In the genomic region with DNA sequence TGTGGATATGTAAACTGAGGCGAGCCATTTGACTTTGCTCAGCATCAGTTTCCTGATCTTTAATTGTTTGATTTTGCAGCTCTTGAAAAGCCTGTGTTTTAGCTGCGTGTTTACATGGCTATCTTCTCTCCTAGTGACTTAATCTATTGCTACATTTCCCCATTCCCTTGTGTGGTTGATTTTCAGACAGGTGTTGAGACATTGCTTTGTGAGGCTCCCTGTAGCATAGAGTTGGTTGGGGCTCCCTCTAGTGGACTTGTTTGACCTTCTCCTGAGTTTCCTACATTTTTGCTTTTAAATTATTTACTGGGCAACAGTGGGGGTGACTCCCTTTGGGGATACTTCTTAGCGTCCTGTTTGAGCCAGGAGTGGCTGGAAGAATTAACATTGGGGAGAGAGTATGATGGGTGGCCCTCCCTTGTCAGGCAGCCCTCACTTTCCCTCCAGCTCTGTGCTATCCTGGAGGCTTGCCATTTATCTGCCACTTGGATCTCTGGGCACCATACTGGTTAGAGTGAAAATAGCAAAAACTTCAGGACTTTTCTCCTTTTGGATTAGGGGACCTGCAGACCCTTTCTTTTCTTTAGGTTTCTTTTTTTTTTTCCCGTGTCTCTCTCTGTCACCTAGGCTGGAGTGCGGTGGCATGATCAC, we compare ENCODE assay signal across 8 cellular contexts. TPM values are rescaled to one million over a fixed set of nuclear protein-coding genes. Genes with fewer than 3 reads are reported as not detected.
DNase-seq lines count a peak whose midpoint lies in the region; ATAC-seq and TF ChIP-seq lines count a peak whose summit lies in the region.

No MANE protein-coding gene starts in this region.

- TF ChIP-seq CTCF in Panc1 (IDR thresholded peaks at IDR 0.05) (peak; percentile 94), fibroblast of lung (conservative IDR thresholded peaks at IDR 0.05 in 1 of 2, IDR thresholded peaks at IDR 0.05 in 1 of 2; ENCODE audit: low read depth in 1 of 2, low read length in 2 of 2) (peak; percentile 84 to 89), nephron progenitor cell (IDR thresholded peaks at IDR 0.05) (peak; percentile 82), testis (IDR thresholded peaks at IDR 0.05) (peak; percentile 69 to 77 (median 73))

- peak overlapping the region; percentile 35 for H2AFZ ChIP-seq in fibroblast of lung (ENCODE audit: low read length)

- H3K36me3 Mint-ChIP-seq in activated T-cell treated with anti-CD3 and anti-CD28 coated beads, Interleukin-2, amount 50 U/mL, for 24 hours (ENCODE audit: low read depth): no peaks in the 10 kb centered on the region
- H3K36me3 Mint-ChIP-seq in nephron progenitor cell (ENCODE audit: low read depth): no peaks in the 10 kb centered on the region

- peaks cover 4% of the 10 kb centered on the region for H3K4me1 Mint-ChIP-seq in activated T-cell treated with anti-CD3 and anti-CD28 coated beads, Interleukin-2, amount 50 U/mL, for 24 hours (ENCODE audit: low read depth)
- H3K4me1 Mint-ChIP-seq in nephron progenitor cell: peaks cover 5% of the 10 kb centered on the region

- H3K36me3 ChIP-seq in Panc1 (ENCODE audit: control insufficient read depth, insufficient read depth, low read length) (no peaks in the 10 kb centered on the region), fibroblast of lung (ENCODE audit: control insufficient read depth, insufficient read depth, low read length) (no peaks in the 10 kb centered on the region), testis (ENCODE audit: low read depth, missing control alignments) (no peaks in the 10 kb centered on the region)

- POLR2A ChIA-PET in Panc1 (lab: Charles Lee): interaction anchor here (0.6 to 0.7 kb wide), 5 partner anchors 12 to 202 kb away, joined by 3 to 7 read pairs (median 3); no protein-coding TSS in a partner anchor

- 52 to 55% methylated on average over 5 of the region's 5 CpGs for WGBS in testis, 2 donors

- H3K27ac ChIP-seq in Panc1 (ENCODE audit: low read length) (no peak overlapping the region), fibroblast of lung (ENCODE audit: insufficient read depth, low read length) (no peak overlapping the region), testis (no peak overlapping the region)

- H3K4me3 ChIP-seq in Panc1 (ENCODE audit: low read depth in 2 of 2, low read length in 2 of 2): no peak overlapping the region
- no peak overlapping the region for H3K4me3 ChIP-seq in fibroblast of lung (replicated peaks in 1 of 4; ENCODE audit: control extremely low read depth in 1 of 4, insufficient read depth in 1 of 4, low read depth in 3 of 4, low read length in 4 of 4)
- no peak overlapping the region for H3K4me3 ChIP-seq in testis

- H4K20me1 ChIP-seq in fibroblast of lung (ENCODE audit: control insufficient read depth, extremely low read depth, insufficient read depth, low read length): no peaks in the 10 kb centered on the region

- no peaks in the 10 kb centered on the region for H3K9me3 Mint-ChIP-seq in activated T-cell treated with anti-CD3 and anti-CD28 coated beads, Interleukin-2, amount 50 U/mL, for 24 hours
- no peaks in the 10 kb centered on the region for H3K9me3 Mint-ChIP-seq in nephron progenitor cell

- intact Hi-C loops in Panc1 (cut with micrococcal nuclease; ENCODE audit: unreplicated experiment) (loop anchor here (1.0 kb wide), 1 partner anchor 52 kb away; no protein-coding TSS in a partner anchor), testis (cut with DNase I; ENCODE audit: low total_unique reads) (no loop called here)

- H3K4me1 ChIP-seq in Panc1 (ENCODE audit: control insufficient read depth, insufficient read depth, low read length): no peaks in the 10 kb centered on the region
- no peaks in the 10 kb centered on the region for H3K4me1 ChIP-seq in fibroblast of lung (ENCODE audit: control insufficient read depth, extremely low read depth, insufficient read depth, low read length)
- H3K4me1 ChIP-seq in testis: no peaks in the 10 kb centered on the region

- H3K27me3 ChIP-seq in Panc1 (ENCODE audit: control insufficient read depth, insufficient read depth, low read length) (no peaks in the 10 kb centered on the region), fibroblast of lung (ENCODE audit: control insufficient read depth, insufficient read depth, low read length) (no peaks in the 10 kb centered on the region), testis (no peaks in the 10 kb centered on the region)

- H3K4me3 Mint-ChIP-seq in activated T-cell treated with anti-CD3 and anti-CD28 coated beads, Interleukin-2, amount 50 U/mL, for 24 hours: no peak overlapping the region
- H3K4me3 Mint-ChIP-seq in nephron progenitor cell: no peak overlapping the region

- DNase-seq in ACHN (peak; percentile 75), LoVo (ENCODE audit: low spot score) (peak; percentile 85), Panc1 (ENCODE audit: low read depth, low spot score) (peak; percentile 80), fibroblast of lung (ENCODE audit: low read depth in 2 of 2) (peak; percentile 67 to 86), nephron progenitor cell (peak; percentile 66), testis (peak; percentile 74)
- DNase-seq in activated T-cell treated with anti-CD3 and anti-CD28 coated beads, Interleukin-2, amount 50 U/mL, for 24 hours: peak; percentile 47

- no peak overlapping the region for H3K4me2 ChIP-seq in fibroblast of lung (ENCODE audit: extremely low read depth, insufficient read depth, low read length)

- H3K9me3 ChIP-seq in Panc1 (ENCODE audit: control insufficient read depth, insufficient read depth, low read depth, low read length) (no peaks in the 10 kb centered on the region), fibroblast of lung (ENCODE audit: control insufficient read depth, insufficient read depth, low read depth, low read length) (no peaks in the 10 kb centered on the region), testis (no peaks in the 10 kb centered on the region)

- H3K79me2 ChIP-seq in fibroblast of lung (ENCODE audit: control insufficient read depth, insufficient read depth, low read length): no peaks in the 10 kb centered on the region

- BruUV-seq in Panc1 (replicated peaks; lab: Mats Ljungman, UMichigan): no TSS peak

- ATAC-seq in GM19035 (IDR thresholded peaks at IDR 0.05; ENCODE audit: unreplicated experiment) (peak; percentile 59), Panc1 (peak; percentile 92)

- no peaks in the 10 kb centered on the region for H3K27me3 Mint-ChIP-seq in activated T-cell treated with anti-CD3 and anti-CD28 coated beads, Interleukin-2, amount 50 U/mL, for 24 hours
- H3K27me3 Mint-ChIP-seq in nephron progenitor cell (ENCODE audit: low read depth, poor library complexity): peaks cover 9% of the 10 kb centered on the region

- H3K27ac Mint-ChIP-seq in activated T-cell treated with anti-CD3 and anti-CD28 coated beads, Interleukin-2, amount 50 U/mL, for 24 hours: no peak overlapping the region
- no peak overlapping the region for H3K27ac Mint-ChIP-seq in nephron progenitor cell

- CTCF ChIA-PET in Panc1 (lab: Charles Lee): interaction anchor here (0.6 to 1.5 kb wide), 4 partner anchors 41 to 129 kb away, joined by 3 to 6 read pairs (median 3); no protein-coding TSS in a partner anchor

- in situ Hi-C loops in ACHN (cut with HindIII; ENCODE audit: low pct_ligation_motif_present, low pct_unique_long_range_greater_than_20kb, low sequenced_read_pairs): no loop called here
- in situ Hi-C loops in Panc1 (cut with HindIII; ENCODE audit: low pct_unique_long_range_greater_than_20kb, low sequenced_read_pairs): no loop called here

- TF ChIP-seq POLR2A in testis (IDR thresholded peaks at IDR 0.05): no peak

- H3K9ac ChIP-seq in fibroblast of lung (ENCODE audit: insufficient read depth, low read length): no peak overlapping the region

RNA-seq across cellular contexts. Expression of gene CBL, which starts 9.2 kb away (rescaled TPM):
- total RNA-seq in Panc1 (2021; ENCODE audit: unreplicated experiment): 69.9 TPM
- 22.0 TPM for polyA plus RNA-seq in Panc1 (2012; ENCODE audit: insufficient read length)
- 6.4 and 12.4 TPM in 2 replicates for total RNA-seq in fibroblast of lung
- polyA plus RNA-seq in fibroblast of lung: 11.1 and 17.6 TPM in 2 replicates
- 8.0 and 9.2 TPM in 2 replicates for polyA plus RNA-seq in fibroblast of lung (2012)
- polyA minus RNA-seq in fibroblast of lung (ENCODE audit: low replicate concordance): 14.3 and 35.8 TPM in 2 replicates
- 10 to 100 TPM; 59.3 to 65.7 TPM for total RNA-seq in testis
- polyA plus RNA-seq in testis (ENCODE audit: insufficient read depth, low read depth, low replicate concordance): 58.5 TPM

RNA-seq across cellular contexts. Expression of gene NHERF4, which starts 11.7 kb away (rescaled TPM):
- total RNA-seq in Panc1 (2021; ENCODE audit: unreplicated experiment) (0.23 TPM), fibroblast of lung (not detected in 2 replicates), testis (under 1 TPM in 1 of 2 donors, not detected in 1; 0.94 TPM)
- not detected for polyA plus RNA-seq in Panc1 (2012; ENCODE audit: insufficient read length)
- polyA plus RNA-seq in fibroblast of lung (not detected in 2 replicates), testis (ENCODE audit: insufficient read depth, low read depth, low replicate concordance) (1.0 TPM)
- not detected in 2 replicates for polyA plus RNA-seq in fibroblast of lung (2012)
- polyA minus RNA-seq in fibroblast of lung (ENCODE audit: low replicate concordance): not detected in 2 replicates

RNA-seq across cellular contexts. Expression of gene NLRX1, which starts 28.4 kb away (rescaled TPM):
- total RNA-seq in Panc1 (2021; ENCODE audit: unreplicated experiment) (25.2 TPM), fibroblast of lung (12.8 and 21.3 TPM in 2 replicates), testis (10 to 100 TPM; 16.2 to 21.4 TPM)
- polyA plus RNA-seq in Panc1 (2012; ENCODE audit: insufficient read length): 29.2 TPM
- polyA plus RNA-seq in fibroblast of lung (5.7 and 6.6 TPM in 2 replicates), testis (ENCODE audit: insufficient read depth, low read depth, low replicate concordance) (9.4 TPM)
- polyA plus RNA-seq in fibroblast of lung (2012): 9.1 and 10.6 TPM in 2 replicates
- 18.2 and 18.3 TPM in 2 replicates for polyA minus RNA-seq in fibroblast of lung (ENCODE audit: low replicate concordance)

RNA-seq across cellular contexts. Expression of gene ABCG4, which starts 48.1 kb away (rescaled TPM):
- 0.39 TPM for total RNA-seq in Panc1 (2021; ENCODE audit: unreplicated experiment)
- polyA plus RNA-seq in Panc1 (2012; ENCODE audit: insufficient read length): 0.76 TPM
- under 0.01 and 0.17 TPM in 2 replicates for total RNA-seq in fibroblast of lung
- 0.05 and 0.12 TPM in 2 replicates for polyA plus RNA-seq in fibroblast of lung
- polyA plus RNA-seq in fibroblast of lung (2012): 0.23 and 0.30 TPM in 2 replicates
- 0.63 and 0.93 TPM in 2 replicates for polyA minus RNA-seq in fibroblast of lung (ENCODE audit: low replicate concordance)
- 1 to 10 TPM; 3.9 to 5.4 TPM for total RNA-seq in testis
- polyA plus RNA-seq in testis (ENCODE audit: insufficient read depth, low read depth, low replicate concordance): 11.2 TPM
